In genomic region chr13:30334663-30335386, GRCh38 we compare ENCODE assay signal across 8 cellular contexts. TPM values are rescaled to one million over a fixed set of nuclear protein-coding genes. Genes with fewer than 3 reads are reported as not detected.
A peak's percentile ranks its signal among the peaks of the same experiment; 100 is the strongest.
DNase-seq lines count a peak whose midpoint lies in the region; ATAC-seq and TF ChIP-seq lines count a peak whose summit lies in the region.

No MANE protein-coding gene starts in this region.

- H3K4me1 Mint-ChIP-seq in chondrocyte (ENCODE audit: low read depth) = peaks cover 23% of the 10 kb centered on the region

- DNase-seq in activated naive CD4-positive, alpha-beta T cell treated with anti-CD3 and anti-CD28 coated beads, Interleukin-2, amount 50 U/mL, for 72 hours (ENCODE audit: low spot score in 2 of 2) = peak in 1 of 2 donors; percentile 67
- DNase-seq in activated naive CD4-positive, alpha-beta T cell (lab: John Stamatoyannopoulos, UW) = no peak
- DNase-seq in NCI-H128 (lab: John Stamatoyannopoulos, UW; ENCODE audit: unreplicated experiment) (peak; percentile 3), chondrocyte (ENCODE audit: low spot score) (no peak), myocyte (ENCODE audit: low read depth) (peak; percentile 29), A172 (ENCODE audit: low spot score) (no peak), activated gamma-delta T cell (lab: John Stamatoyannopoulos, UW) (no peak)
- DNase-seq in effector memory CD4-positive, alpha-beta T cell = no peak

- H3K36me3 Mint-ChIP-seq in activated naive CD4-positive, alpha-beta T cell treated with anti-CD3 and anti-CD28 coated beads, Interleukin-2, amount 50 U/mL, for 72 hours = no peaks in the 10 kb centered on the region
- no peaks in the 10 kb centered on the region for H3K36me3 Mint-ChIP-seq in chondrocyte (ENCODE audit: low read depth)

- H3K9me3 Mint-ChIP-seq in activated naive CD4-positive, alpha-beta T cell treated with anti-CD3 and anti-CD28 coated beads, Interleukin-2, amount 50 U/mL, for 72 hours = no peaks in the 10 kb centered on the region
- no peaks in the 10 kb centered on the region for H3K9me3 Mint-ChIP-seq in chondrocyte (ENCODE audit: low read depth)

- peak; percentile 68 for TF ChIP-seq CTCF in chondrocyte (IDR thresholded peaks at IDR 0.05)

- no peak overlapping the region for H3K4me3 ChIP-seq in effector memory CD4-positive, alpha-beta T cell (ENCODE audit: insufficient read depth, low read depth, low read length, poor library complexity, severe bottlenecking)

- no peaks in the 10 kb centered on the region for H3K9me3 ChIP-seq in effector memory CD4-positive, alpha-beta T cell (ENCODE audit: control insufficient read depth, low read length)

- no peaks in the 10 kb centered on the region for H3K4me1 ChIP-seq in effector memory CD4-positive, alpha-beta T cell (ENCODE audit: control insufficient read depth, insufficient read depth, low read length, poor library complexity, severe bottlenecking)

- no peaks in the 10 kb centered on the region for H3K27me3 Mint-ChIP-seq in chondrocyte (ENCODE audit: low read depth)

- no peak overlapping the region for H3K4me3 Mint-ChIP-seq in chondrocyte (ENCODE audit: unreplicated experiment)

- H3K27ac Mint-ChIP-seq in activated naive CD4-positive, alpha-beta T cell treated with anti-CD3 and anti-CD28 coated beads, Interleukin-2, amount 50 U/mL, for 72 hours = no peak overlapping the region
- no peak overlapping the region for H3K27ac Mint-ChIP-seq in chondrocyte (ENCODE audit: unreplicated experiment)

- no peaks in the 10 kb centered on the region for H3K36me3 ChIP-seq in effector memory CD4-positive, alpha-beta T cell (ENCODE audit: control insufficient read depth, insufficient read depth, low read length)

- H3K27ac ChIP-seq in effector memory CD4-positive, alpha-beta T cell (ENCODE audit: insufficient read depth, low read length, poor library complexity, severe bottlenecking) = no peak overlapping the region

- ATAC-seq in activated naive CD4-positive, alpha-beta T cell treated with anti-CD3 and anti-CD28 coated beads, Interleukin-2, amount 50 U/mL, for 72 hours = peak; percentile 34 to 61

- H3K27me3 ChIP-seq in effector memory CD4-positive, alpha-beta T cell (replicated peaks; ENCODE audit: control insufficient read depth, insufficient read depth, low read length, poor library complexity, severe bottlenecking) = no peaks in the 10 kb centered on the region

RNA-seq across cellular contexts. Expression of gene KATNAL1, which starts 27.5 kb away (rescaled TPM):
- 10 to 100 TPM; 17.4 to 19.1 TPM for total RNA-seq in activated naive CD4-positive, alpha-beta T cell treated with anti-CD3 and anti-CD28 coated beads, Interleukin-2, amount 50 U/mL, for 72 hours
- total RNA-seq in chondrocyte (35.8 to 36.2 TPM (median 36.0 TPM) in 3 replicates), myocyte (17.8 and 18.1 TPM in 2 replicates)
- polyA plus RNA-seq in myocyte (2012) = 10.8 TPM
- total RNA-seq in A172 (2014; rRNA removed; shearing (Covaris generic)) = 62.4 and 119 TPM in 2 replicates

Comparison
In these comparisons a context has a peak if more than half of its experiments do, and no peak if none do; other contexts are left out.
1. DNase-seq: peak in NCI-H128 (single experiment) and myocyte (single experiment); none in activated naive CD4-positive, alpha-beta T cell (0 of 4), chondrocyte (single experiment), A172 (single experiment), activated gamma-delta T cell (single experiment) and effector memory CD4-positive, alpha-beta T cell (0 of 3).